In genomic region chr6:167696261-167696660, GRCh38 we compare ENCODE assay signal across 18 cellular contexts.
"Had no signal": no experiment of that assay in that cellular context is flagged by ENCODE, and none has a peak within 500 bp of the region (broad histone marks: within the 10 kb centered on the region; RNA-seq: fewer than 3 reads in every experiment).

No MANE protein-coding gene starts in this region.

- H3K27ac ChIP-seq: dorsolateral prefrontal cortex, lower lobe of right lung, psoas muscle, sigmoid colon, stomach, thyroid gland, upper lobe of left lung had no signal

- DNase-seq: dorsolateral prefrontal cortex; effector memory CD4-positive, alpha-beta T cell; esophagus squamous epithelium; left ventricle myocardium superior; lower lobe of right lung; naive thymus-derived CD8-positive, alpha-beta T cell; nephron progenitor cell; nucleus accumbens; psoas muscle; right cardiac atrium; sigmoid colon; stimulated activated CD4-positive, alpha-beta T cell treated with anti-CD3 and anti-CD28 coated beads, Interleukin-2, amount 100 ng/mL, for 24 hours; stimulated activated CD4-positive, alpha-beta T cell treated with anti-CD3 and anti-CD28 coated beads, Interleukin-4, amount 100 ng/mL, for 24 hours; stimulated activated naive CD4-positive, alpha-beta T cell treated with Interleukin-2 at 50 U/mL for 16 hours; stomach; thyroid gland; upper lobe of left lung had no signal

- ATAC-seq: left ventricle myocardium superior; lower lobe of right lung; naive thymus-derived CD8-positive, alpha-beta T cell; psoas muscle; right cardiac atrium; stimulated activated effector memory CD8-positive, alpha-beta T cell treated with anti-CD3 and anti-CD28 coated beads, Interleukin-12 subunit alpha, Interleukin-12 subunit beta, amount 100 ng/mL, for 72 hours had no signal
